8 cellular contexts compared by ENCODE assay signal in the genomic region with DNA sequence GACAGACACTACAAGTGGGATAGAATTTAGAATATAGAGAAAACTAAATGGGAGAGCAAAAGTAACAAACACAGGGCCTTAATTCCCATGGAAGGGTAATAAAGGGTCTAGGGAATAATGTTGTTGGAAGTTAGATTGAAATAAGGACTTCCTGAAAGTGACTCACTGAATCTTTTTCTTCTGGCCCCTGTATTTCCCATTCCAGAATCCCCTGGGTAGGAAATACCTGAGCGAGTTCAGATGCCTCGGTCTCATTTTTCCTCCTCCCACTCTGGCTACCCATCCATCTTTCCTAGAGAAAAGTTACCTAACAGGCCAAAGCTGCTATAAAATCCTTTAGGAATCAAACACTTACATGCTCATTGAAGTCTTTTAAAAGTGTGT. TPM values are rescaled to one million over a fixed set of nuclear protein-coding genes. Genes with fewer than 3 reads are reported as not detected.
DNase-seq lines count a peak whose midpoint lies in the region; ATAC-seq, FAIRE-seq and TF ChIP-seq lines count a peak whose summit lies in the region.

No MANE protein-coding gene starts in this region.

- peak overlapping the region; percentile 73 to 98 (median 79) for H3K4me3 Mint-ChIP-seq in CD8-positive, alpha-beta memory T cell
- no peak overlapping the region for H3K4me3 Mint-ChIP-seq in endodermal cell

- H3K4me1 ChIP-seq in CD8-positive, alpha-beta memory T cell (ENCODE audit: insufficient read depth, low read length): peaks cover 69% of the 10 kb centered on the region
- H3K4me1 ChIP-seq in Panc1 (ENCODE audit: control insufficient read depth, insufficient read depth, low read length) (peaks cover 38% of the 10 kb centered on the region), endodermal cell (ENCODE audit: control insufficient read depth, insufficient read depth, low read length) (peaks cover 10% of the 10 kb centered on the region), pancreas (peaks cover 21 to 40% (median 37%) of the 10 kb centered on the region in 3 donors)

- H3K4me3 ChIP-seq in CD8-positive, alpha-beta memory T cell (ENCODE audit: low read length): no peak overlapping the region
- H3K4me3 ChIP-seq in Panc1 (ENCODE audit: low read depth in 2 of 2, low read length in 2 of 2) (no peak overlapping the region), endodermal cell (ENCODE audit: low read length) (no peak overlapping the region), pancreas (no peak overlapping the region)

- POLR2A ChIA-PET in CD8-positive, alpha-beta memory T cell (lab: Charles Lee): interaction anchor here (0.5 to 2.4 kb wide), 4 partner anchors 8 to 144 kb away, joined by 3 to 24 read pairs (median 7); no protein-coding TSS in a partner anchor
- POLR2A ChIA-PET in Panc1 (lab: Charles Lee): no interaction called here

- WGBS in endodermal cell (ENCODE audit: insufficient coverage in 1 of 2, insufficient read length in 1 of 2), 2 experiments: 74% methylated on average over 2 of the region's 2 CpGs; no CpG with 5 or more reads in 1 of the 2 experiments
- 70 to 79% methylated on average over 2 of the region's 2 CpGs for WGBS in pancreas, 2 donors

- CTCF ChIA-PET in CD8-positive, alpha-beta memory T cell (lab: Charles Lee): interaction anchor here (5.8 to 13.1 kb wide), 2 partner anchors 13 to 21 kb away, joined by 62 to 177 read pairs; no protein-coding TSS in a partner anchor
- CTCF ChIA-PET in Panc1 (lab: Charles Lee): interaction anchor here (1.3 kb wide), 1 partner anchor 23 kb away, joined by 3 read pairs; no protein-coding TSS in a partner anchor

- in situ Hi-C loops in Panc1 (cut with HindIII; ENCODE audit: low pct_unique_long_range_greater_than_20kb, low sequenced_read_pairs): no loop called here

- TF ChIP-seq CTCF in Panc1 (IDR thresholded peaks at IDR 0.05): no peak
- TF ChIP-seq CTCF in endodermal cell (conservative IDR thresholded peaks at IDR 0.05): no peak
- no peak for TF ChIP-seq CTCF in pancreas (IDR thresholded peaks at IDR 0.05)

- peaks cover 67 to 73% (median 71%) of the 10 kb centered on the region in 3 donors for H3K4me1 Mint-ChIP-seq in CD8-positive, alpha-beta memory T cell
- peaks cover 29% of the 10 kb centered on the region for H3K4me1 Mint-ChIP-seq in endodermal cell

- peak overlapping the region; percentile 89 for H3K27ac ChIP-seq in CD8-positive, alpha-beta memory T cell (ENCODE audit: low read depth, low read length)
- H3K27ac ChIP-seq in Panc1 (ENCODE audit: low read length) (peak overlapping the region; percentile 92), endodermal cell (ENCODE audit: low read depth, low read length) (no peak overlapping the region), pancreas (peak overlapping the region; percentile 86 to 100 (median 100))

- no peaks in the 10 kb centered on the region for H3K36me3 ChIP-seq in CD8-positive, alpha-beta memory T cell (ENCODE audit: insufficient read depth, low read length)
- H3K36me3 ChIP-seq in Panc1 (ENCODE audit: control insufficient read depth, insufficient read depth, low read length): peaks cover 8% of the 10 kb centered on the region; the same call in 1 of the 2 replicates
- no peaks in the 10 kb centered on the region for H3K36me3 ChIP-seq in endodermal cell (ENCODE audit: control insufficient read depth, insufficient read depth, low read length)
- H3K36me3 ChIP-seq in pancreas: no peaks in the 10 kb centered on the region

- intact Hi-C loops in Panc1 (cut with micrococcal nuclease; ENCODE audit: unreplicated experiment) (no loop called here), pancreas (cut with DNase I) (no loop called here)

- H3K27me3 Mint-ChIP-seq in CD8-positive, alpha-beta memory T cell: peaks cover 0 to 7% of the 10 kb centered on the region in 2 donors
- H3K27me3 Mint-ChIP-seq in endodermal cell (ENCODE audit: insufficient read depth): peaks cover under 1% of the 10 kb centered on the region

- no peak overlapping the region for H3K9ac ChIP-seq in endodermal cell (ENCODE audit: extremely low read depth, low read length, poor library complexity, severe bottlenecking)

- FAIRE-seq in pancreas (lab: Jason Lieb, UNC) (no peak), GM12892 (lab: Jason Lieb, UNC) (no peak)

- H3K9me3 ChIP-seq in CD8-positive, alpha-beta memory T cell (ENCODE audit: low read length): no peaks in the 10 kb centered on the region
- no peaks in the 10 kb centered on the region for H3K9me3 ChIP-seq in Panc1 (ENCODE audit: control insufficient read depth, insufficient read depth, low read depth, low read length)
- no peaks in the 10 kb centered on the region for H3K9me3 ChIP-seq in endodermal cell (ENCODE audit: control insufficient read depth, low read length)
- no peaks in the 10 kb centered on the region for H3K9me3 ChIP-seq in pancreas

- ATAC-seq in Panc1 (no peak), pancreas (no peak), HG02938 (IDR thresholded peaks at IDR 0.05; ENCODE audit: unreplicated experiment) (no peak), GM21737 (IDR thresholded peaks at IDR 0.05; ENCODE audit: unreplicated experiment) (no peak)

- peaks cover 0 to 12% (median 0%) of the 10 kb centered on the region in 3 donors for H3K36me3 Mint-ChIP-seq in CD8-positive, alpha-beta memory T cell
- H3K36me3 Mint-ChIP-seq in endodermal cell (ENCODE audit: low read depth): no peaks in the 10 kb centered on the region

- no peak for TF ChIP-seq POLR2A in GM12892 (IDR thresholded peaks at IDR 0.05; ENCODE audit: low read depth, low read length)

- no peaks in the 10 kb centered on the region for H3K27me3 ChIP-seq in CD8-positive, alpha-beta memory T cell (ENCODE audit: insufficient read depth, low read length, poor library complexity, severe bottlenecking)
- H3K27me3 ChIP-seq in Panc1 (ENCODE audit: control insufficient read depth, insufficient read depth, low read length): no peaks in the 10 kb centered on the region
- no peaks in the 10 kb centered on the region for H3K27me3 ChIP-seq in endodermal cell (ENCODE audit: control insufficient read depth, insufficient read depth, low read length, poor library complexity, severe bottlenecking)
- no peaks in the 10 kb centered on the region for H3K27me3 ChIP-seq in pancreas

- DNase-seq in CD8-positive, alpha-beta memory T cell: no peak
- no peak for DNase-seq in Panc1 (ENCODE audit: low read depth, low spot score)
- DNase-seq in endodermal cell: no peak
- DNase-seq in pancreas: no peak
- DNase-seq in GM12892 (ENCODE audit: insufficient read length): no peak
- no peak for DNase-seq in NCI-H524 (lab: John Stamatoyannopoulos, UW)

- peaks cover 0 to 2% (median 0%) of the 10 kb centered on the region in 5 donors for H3K9me3 Mint-ChIP-seq in CD8-positive, alpha-beta memory T cell
- H3K9me3 Mint-ChIP-seq in endodermal cell: peaks cover 4% of the 10 kb centered on the region

- BruUV-seq in Panc1 (replicated peaks; lab: Mats Ljungman, UMichigan): no TSS peak

- peak overlapping the region; percentile 98 to 100 (median 99) for H3K27ac Mint-ChIP-seq in CD8-positive, alpha-beta memory T cell
- peak overlapping the region; percentile 90 for H3K27ac Mint-ChIP-seq in endodermal cell

RNA-seq across cellular contexts. Expression of gene MEF2D, which starts 3.1 kb away (rescaled TPM):
- total RNA-seq in CD8-positive, alpha-beta memory T cell: 10 to 100 TPM; 32.9 to 35.4 TPM
- polyA plus RNA-seq in CD8-positive, alpha-beta memory T cell: 19.2 TPM
- total RNA-seq in Panc1 (2021; ENCODE audit: unreplicated experiment) (30.9 TPM), endodermal cell (10 to 100 TPM; 10.5 to 12.8 TPM), pancreas (10 to 100 TPM; 19.1 to 31.8 (median 26.2) TPM)
- 35.0 TPM for polyA plus RNA-seq in Panc1 (2012; ENCODE audit: insufficient read length)
- polyA plus RNA-seq in endodermal cell (2013, experiment 1 of 2): 11.5 TPM
- polyA plus RNA-seq in endodermal cell (2013, experiment 2 of 2): 11.3 TPM
- polyA plus RNA-seq in pancreas: 10 to 100 TPM; 15.7 to 20.0 TPM
- polyA plus RNA-seq in GM12892 (2012; ENCODE audit: missing spikeins): 14.6 TPM
